26 cellular contexts compared by ENCODE assay signal in the genomic region with DNA sequence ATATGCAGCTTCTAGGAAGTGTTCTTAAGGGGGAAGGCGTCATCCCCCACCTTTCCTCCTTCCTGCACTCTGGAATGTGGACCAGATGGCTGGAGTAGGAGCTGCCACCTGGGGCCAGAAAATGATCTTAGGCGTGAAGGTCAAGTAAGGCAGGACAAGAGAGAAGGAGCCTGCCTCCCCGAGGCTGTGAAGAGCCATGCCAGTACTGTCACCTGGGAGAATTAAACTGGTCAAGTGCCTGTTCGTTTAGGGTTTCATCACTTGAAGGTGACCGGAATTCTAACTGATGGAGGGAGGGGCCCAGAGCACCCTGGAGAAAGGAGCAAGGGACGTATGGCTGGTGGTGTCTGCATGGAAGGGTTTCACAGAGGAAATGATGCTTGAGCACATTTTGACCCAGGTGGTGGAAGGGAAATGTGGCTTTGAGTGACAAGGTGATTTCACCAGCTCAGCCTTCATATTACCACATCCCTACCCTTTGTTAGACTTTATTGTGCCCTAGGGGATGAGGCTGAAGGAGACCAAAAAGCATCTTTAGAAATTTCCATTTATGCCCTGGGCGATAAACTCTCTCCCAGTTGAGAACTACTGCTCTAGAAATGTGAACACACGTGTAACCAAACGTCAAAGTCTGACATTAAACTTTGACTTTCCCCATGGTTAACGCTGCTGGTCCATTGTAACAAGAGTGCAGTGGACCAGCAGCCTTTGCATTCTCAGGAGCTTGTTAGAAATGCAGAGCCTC. TPM values are rescaled to one million over a fixed set of nuclear protein-coding genes. Genes with fewer than 3 reads are reported as not detected.
DNase-seq lines count a peak whose midpoint lies in the region; ATAC-seq lines count a peak whose summit lies in the region.
"Had no signal": no experiment of that assay in that cellular context is flagged by ENCODE, and none has a peak within 500 bp of the region (broad histone marks: within the 10 kb centered on the region; RNA-seq: fewer than 3 reads in every experiment).

No MANE protein-coding gene starts in this region.

- H3K14ac ChIP-seq in trophoblast cell (ENCODE audit: low read length): no peak overlapping the region

- H3K27ac ChIP-seq in trophoblast cell (ENCODE audit: low read depth, low read length): no peak overlapping the region
- H3K27ac ChIP-seq: body of pancreas, dorsolateral prefrontal cortex, upper lobe of right lung had no signal

- H3K9me3 Mint-ChIP-seq in activated T-cell treated with anti-CD3 and anti-CD28 coated beads, Interleukin-2, amount 50 U/mL, for 24 hours: peaks cover 2% of the 10 kb centered on the region
- H3K9me3 Mint-ChIP-seq: T-cell had no signal

- H3K79me1 ChIP-seq in trophoblast cell (ENCODE audit: low read length): peaks cover 1% of the 10 kb centered on the region

- intact Hi-C loops in sciatic nerve (cut with DNase I): no loop called here

- no peak overlapping the region for H3K9ac ChIP-seq in trophoblast cell (ENCODE audit: low read length)

- no peak overlapping the region for H2BK12ac ChIP-seq in trophoblast cell (ENCODE audit: low read length)

- H3K4me1 ChIP-seq in trophoblast cell (ENCODE audit: control insufficient read depth in 1 of 2, insufficient read depth in 2 of 2, low read length in 2 of 2): peaks cover 3 to 5% of the 10 kb centered on the region in 2 experiments
- H3K4me1 ChIP-seq: body of pancreas, Caco-2, upper lobe of right lung had no signal

- peaks cover 89% of the 10 kb centered on the region for H3K36me3 Mint-ChIP-seq in activated T-cell treated with anti-CD3 and anti-CD28 coated beads, Interleukin-2, amount 50 U/mL, for 24 hours (ENCODE audit: low read depth)

- no peak overlapping the region for H4K8ac ChIP-seq in trophoblast cell (ENCODE audit: low read depth, low read length)

- no peaks in the 10 kb centered on the region for H3K27me3 Mint-ChIP-seq in activated T-cell treated with anti-CD3 and anti-CD28 coated beads, Interleukin-2, amount 50 U/mL, for 24 hours
- H3K27me3 Mint-ChIP-seq: T-cell had no signal

- H3K4me3 ChIP-seq in H7 (ENCODE audit: insufficient read depth, low read depth, low read length) (no peak overlapping the region), trophoblast cell (ENCODE audit: low read depth, low read length) (no peak overlapping the region)
- H3K4me3 ChIP-seq: adrenal gland, body of pancreas, dorsolateral prefrontal cortex, smooth muscle cell, upper lobe of right lung had no signal

- H3K27ac Mint-ChIP-seq in activated T-cell treated with anti-CD3 and anti-CD28 coated beads, Interleukin-2, amount 50 U/mL, for 24 hours: peak overlapping the region; percentile 89

- no peak for DNase-seq in activated T-cell treated with anti-CD3 and anti-CD28 coated beads, Interleukin-2, amount 50 U/mL, for 24 hours
- DNase-seq in activated T-cell treated with anti-CD3 and anti-CD28 coated beads, Interleukin-2, amount 50 U/mL, for 48 hours: no peak
- DNase-seq in H7 (peak; percentile 10), ecto neural progenitor cell (ENCODE audit: low spot score) (peak; percentile 27), trophoblast cell (peak; percentile 66 to 95), SIG-M5 treated with dmso at 0.1 percent for 504 hours (lab: John Stamatoyannopoulos, UW; ENCODE audit: unreplicated experiment) (no peak), sciatic nerve (ENCODE audit: low spot score) (no peak)
- DNase-seq: ACHN, adrenal gland, body of pancreas, Caco-2, cerebellar nuclear complex, DMS79, dorsolateral prefrontal cortex, GDM1, hypothalamus, KBM-7, mesenchymal stem cell, NCI-H2029 treated with DMSO at 0.1 percent for 48 hours, NCI-H69, RPMI8226, T-cell, upper lobe of right lung had no signal

- peaks cover 32% of the 10 kb centered on the region for H3K4me1 Mint-ChIP-seq in activated T-cell treated with anti-CD3 and anti-CD28 coated beads, Interleukin-2, amount 50 U/mL, for 24 hours (ENCODE audit: low read depth)
- H3K4me1 Mint-ChIP-seq: T-cell had no signal

- H3K79me2 ChIP-seq in trophoblast cell (ENCODE audit: control insufficient read depth, insufficient read depth, low read length, poor library complexity): no peaks in the 10 kb centered on the region

- no peak overlapping the region for H3K18ac ChIP-seq in trophoblast cell (ENCODE audit: low read length)

- no peak overlapping the region for H3K4me2 ChIP-seq in trophoblast cell (ENCODE audit: low read length)
- H3K4me2 ChIP-seq: smooth muscle cell had no signal

- WGBS in trophoblast cell (ENCODE audit: extremely low coverage, insufficient coverage, insufficient read length): no CpG with 5 or more reads among the region's 10 CpGs

- H3K23ac ChIP-seq in trophoblast cell (ENCODE audit: low read length): no peak overlapping the region

- no peak overlapping the region for H2AFZ ChIP-seq in trophoblast cell (ENCODE audit: insufficient read depth, low read length, poor library complexity)

- H3K27me3 ChIP-seq in H7 (ENCODE audit: control insufficient read depth, insufficient read depth, low read length): no peaks in the 10 kb centered on the region
- no peaks in the 10 kb centered on the region for H3K27me3 ChIP-seq in trophoblast cell (ENCODE audit: insufficient read depth, low read length)
- H3K27me3 ChIP-seq: adrenal gland, body of pancreas, dorsolateral prefrontal cortex, upper lobe of right lung had no signal

- no peak overlapping the region for H3K4ac ChIP-seq in trophoblast cell (ENCODE audit: low read depth, low read length)

- H2AK5ac ChIP-seq in trophoblast cell (ENCODE audit: low read length): no peak overlapping the region

- ATAC-seq in HG02623 (IDR thresholded peaks at IDR 0.05; ENCODE audit: unreplicated experiment): no peak
- ATAC-seq in sciatic nerve: no peak
- ATAC-seq: body of pancreas, left lobe of liver, T-cell, upper lobe of right lung had no signal

- no peak overlapping the region for H4K91ac ChIP-seq in trophoblast cell (ENCODE audit: low read depth, low read length)

- no peak overlapping the region for H4K12ac ChIP-seq in trophoblast cell (ENCODE audit: low read depth, low read length)

- H2BK5ac ChIP-seq in trophoblast cell (ENCODE audit: low read depth, low read length, poor library complexity): no peak overlapping the region

- peaks cover 2% of the 10 kb centered on the region for H3K9me3 ChIP-seq in trophoblast cell (ENCODE audit: insufficient read depth, low read depth, low read length)
- H3K9me3 ChIP-seq: adrenal gland, body of pancreas, Caco-2, upper lobe of right lung had no signal

- H2BK120ac ChIP-seq in trophoblast cell (ENCODE audit: insufficient read depth, low read length, poor library complexity): no peak overlapping the region

- H3K36me3 ChIP-seq in H7 (replicated peaks; ENCODE audit: control insufficient read depth, insufficient read depth, low read length): peaks cover 26% of the 10 kb centered on the region
- peaks cover 36 to 56% of the 10 kb centered on the region in 2 experiments for H3K36me3 ChIP-seq in trophoblast cell (ENCODE audit: control insufficient read depth in 1 of 2, insufficient read depth in 2 of 2, low read length in 2 of 2)

- H3K4me3 Mint-ChIP-seq in activated T-cell treated with anti-CD3 and anti-CD28 coated beads, Interleukin-2, amount 50 U/mL, for 24 hours: no peak overlapping the region
- H3K4me3 Mint-ChIP-seq: T-cell had no signal

RNA-seq across cellular contexts. Expression of gene PPP2R1A, which starts 37.5 kb away (rescaled TPM):
- 439 and 477 TPM in 2 replicates for total RNA-seq in H7 (2014; rRNA removed; shearing (Covaris generic))
- polyA plus RNA-seq in trophoblast cell (2013): 130 and 133 TPM in 2 replicates
- 139 TPM for total RNA-seq in sciatic nerve

RNA-seq across cellular contexts. Expression of gene ZNF766, which starts 42.0 kb away (rescaled TPM):
- 17.0 and 33.1 TPM in 2 replicates for total RNA-seq in H7 (2014; rRNA removed; shearing (Covaris generic))
- 14.6 and 16.6 TPM in 2 replicates for polyA plus RNA-seq in trophoblast cell (2013)
- total RNA-seq in sciatic nerve: 21.0 TPM

RNA-seq across cellular contexts. Expression of gene ZNF836, which starts 55.9 kb away (rescaled TPM):
- 4.7 and 7.5 TPM in 2 replicates for total RNA-seq in H7 (2014; rRNA removed; shearing (Covaris generic))
- 50.0 and 50.5 TPM in 2 replicates for polyA plus RNA-seq in trophoblast cell (2013)
- 19.7 TPM for total RNA-seq in sciatic nerve

Comparison
In these comparisons a context has a peak if more than half of its experiments do, and no peak if none do; other contexts are left out.
1. DNase-seq: peak in H7 (single experiment), ecto neural progenitor cell (single experiment) and trophoblast cell (2 of 2); none in activated T-cell treated with anti-CD3 and anti-CD28 coated beads, Interleukin-2, amount 50 U/mL, for 24 hours (single experiment), activated T-cell treated with anti-CD3 and anti-CD28 coated beads, Interleukin-2, amount 50 U/mL, for 48 hours (0 of 2), SIG-M5 treated with dmso at 0.1 percent for 504 hours (single experiment) and sciatic nerve (single experiment).